In genomic region chr17:48317732-48318131, GRCh38 we compare ENCODE assay signal across 10 cellular contexts.
"Had no signal": no experiment of that assay in that cellular context is flagged by ENCODE, and none has a peak within 500 bp of the region (broad histone marks: within the 10 kb centered on the region; RNA-seq: fewer than 3 reads in every experiment).

No MANE protein-coding gene starts in this region.

- H3K27ac ChIP-seq: HL-60 had no signal

- H3K9me3 Mint-ChIP-seq: GM23338, H9, HFFc6, IgD-negative memory B cell had no signal

- FAIRE-seq: H1, H54, HepG2 had no signal

- H3K27ac Mint-ChIP-seq: GM23338, H9, HFFc6, IgD-negative memory B cell had no signal

- H3K36me3 Mint-ChIP-seq: IgD-negative memory B cell had no signal

- H3K4me1 Mint-ChIP-seq: GM23338 had no signal

- DNase-seq: H9, HCEC 1CT, HFFc6, KG1 had no signal

- H3K4me2 ChIP-seq: GM23338 had no signal

- ATAC-seq: GM23338, HepG2 had no signal

- H3K4me3 Mint-ChIP-seq: GM23338, H9, HFFc6, IgD-negative memory B cell had no signal

- H2AFZ ChIP-seq: GM23338 had no signal

- H3K4me3 ChIP-seq: GM23338 had no signal
